In genomic region chr1:207868769-207869721, GRCh38 we compare ENCODE assay signal across 8 cellular contexts. TPM values are rescaled to one million over a fixed set of nuclear protein-coding genes. Genes with fewer than 3 reads are reported as not detected.
DNase-seq lines count a peak whose midpoint lies in the region; ATAC-seq and TF ChIP-seq lines count a peak whose summit lies in the region.

No MANE protein-coding gene starts in this region.

- intact Hi-C loops in mammary epithelial cell (cut with micrococcal nuclease) = loop anchor here (1.0 to 2.0 kb wide), 2 partner anchors 20 to 41 kb away; no protein-coding TSS in a partner anchor

- peak overlapping the region; percentile 69 for H3K9ac ChIP-seq in mammary epithelial cell (ENCODE audit: insufficient read depth, low read length)

- ATAC-seq in HG02759 (IDR thresholded peaks at IDR 0.05; ENCODE audit: unreplicated experiment) = peak; percentile 73

- H3K4me3 ChIP-seq in mammary epithelial cell (replicated peaks in 1 of 3; ENCODE audit: insufficient read depth in 1 of 3, low read depth in 2 of 3, low read length in 3 of 3) (peak overlapping the region; percentile 69 to 82 (median 80)), skin epidermis (peak overlapping the region; percentile 66 to 95 (median 83))

- WGBS in mammary epithelial cell (ENCODE audit: low coverage, missing lambda C conversion rate) = 0% methylated on average over 12 of the region's 87 CpGs

- H3K36me3 ChIP-seq in mammary epithelial cell (ENCODE audit: insufficient read depth, low read length) = peaks cover 4% of the 10 kb centered on the region

- in situ Hi-C loops in mammary epithelial cell (cut with MboI; ENCODE audit: low sequenced_read_pairs in 2 of 2) = no loop called here

- no peaks in the 10 kb centered on the region for H3K9me3 ChIP-seq in mammary epithelial cell (replicated peaks; ENCODE audit: insufficient read depth, low read length)

- DNase-seq in NOMO-1 (lab: John Stamatoyannopoulos, UW; ENCODE audit: unreplicated experiment in 2 of 2) (peak; percentile 29 to 43), NOMO-1 treated with dmso at 0.1 percent for 144 hours (lab: John Stamatoyannopoulos, UW; ENCODE audit: unreplicated experiment) (no peak), NCI-H146 treated with DMSO at 0.1 percent for 48 hours (lab: John Stamatoyannopoulos, UW; ENCODE audit: unreplicated experiment) (peak; percentile 33), mammary epithelial cell (peak; percentile 80), iPS-NIHi7 (ENCODE audit: extremely low spot score) (peak; percentile 89)

- CTCF ChIA-PET in mammary epithelial cell (lab: Charles Lee; ENCODE audit: low non-redundant PET) = interaction anchor here (0.7 to 0.9 kb wide), 4 partner anchors 16 to 94 kb away, joined by 3 to 63 read pairs (median 4); no protein-coding TSS in a partner anchor

- peak overlapping the region; percentile 94 for H3K27ac ChIP-seq in VCaP
- peak overlapping the region; percentile 68 for H3K27ac ChIP-seq in mammary epithelial cell (ENCODE audit: insufficient read depth, low read depth, low read length)
- H3K27ac ChIP-seq in skin epidermis = peak overlapping the region; percentile 80 to 98 (median 91)

- peaks cover 47% of the 10 kb centered on the region for H3K79me2 ChIP-seq in mammary epithelial cell (ENCODE audit: insufficient read depth, low read length)

- H4K20me1 ChIP-seq in mammary epithelial cell (ENCODE audit: insufficient read depth, low read length) = no peaks in the 10 kb centered on the region

- peak overlapping the region; percentile 95 for H2AFZ ChIP-seq in mammary epithelial cell (ENCODE audit: low read depth, low read length)

- peak; percentile 95 for TF ChIP-seq CTCF in VCaP (conservative IDR thresholded peaks at IDR 0.05)
- TF ChIP-seq CTCF in mammary epithelial cell (conservative IDR thresholded peaks at IDR 0.05 in 1 of 2, IDR thresholded peaks at IDR 0.05 in 1 of 2; ENCODE audit: extremely low read depth in 1 of 2, insufficient read depth in 1 of 2, low read depth in 1 of 2, low read length in 2 of 2) = peak; percentile 66 to 67

- peak overlapping the region; percentile 92 for H3K4me2 ChIP-seq in mammary epithelial cell (ENCODE audit: insufficient read depth, low read depth, low read length)

- dilution Hi-C loops in mammary epithelial cell (cut with HindIII; ENCODE audit: low sequenced_read_pairs) = no loop called here

- H3K4me1 ChIP-seq in mammary epithelial cell (ENCODE audit: insufficient read depth, low read length) = peaks cover 24% of the 10 kb centered on the region

- no peaks in the 10 kb centered on the region for H3K27me3 ChIP-seq in mammary epithelial cell (ENCODE audit: insufficient read depth, low read length)

- BruUV-seq in mammary epithelial cell (replicated peaks; lab: Mats Ljungman, UMichigan) = no TSS peak

RNA-seq across cellular contexts. Expression of gene CD34, which starts 41.9 kb away (rescaled TPM):
- total RNA-seq in mammary epithelial cell = not detected
- polyA plus RNA-seq in mammary epithelial cell = 0.02 TPM
- not detected for polyA minus RNA-seq in mammary epithelial cell
